Comparison of ENCODE assay signal across 15 cellular contexts in the genomic region with DNA sequence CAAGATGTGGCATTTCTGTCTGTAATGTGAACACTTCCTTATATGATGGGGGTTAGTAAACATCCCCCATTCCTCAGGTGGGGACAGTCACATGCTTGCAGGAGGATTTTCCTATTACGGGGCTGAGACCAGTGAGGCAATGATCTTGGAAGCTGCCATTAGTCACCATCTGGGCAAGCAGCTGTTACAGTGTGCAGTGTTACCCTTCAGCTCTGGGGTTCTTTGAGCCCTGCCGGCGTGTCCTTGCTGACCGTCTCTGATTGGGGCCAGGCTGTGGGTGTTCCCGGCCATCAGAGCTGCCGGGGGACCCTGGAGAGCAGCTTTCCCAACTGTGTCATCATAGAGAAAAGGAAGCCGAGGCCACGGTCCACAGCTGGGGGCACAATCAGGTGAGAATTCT.
DNase-seq lines count a peak whose midpoint lies in the region; ATAC-seq and TF ChIP-seq lines count a peak whose summit lies in the region.
"Had no signal": no experiment of that assay in that cellular context is flagged by ENCODE, and none has a peak within 500 bp of the region (broad histone marks: within the 10 kb centered on the region; RNA-seq: fewer than 3 reads in every experiment).

No MANE protein-coding gene starts in this region.

- H3K9me3 ChIP-seq in fibroblast of lung (ENCODE audit: control insufficient read depth, insufficient read depth, low read depth, low read length) (no peaks in the 10 kb centered on the region), smooth muscle cell (replicated peaks; ENCODE audit: low read depth) (no peaks in the 10 kb centered on the region)

- intact Hi-C loops in posterior vena cava (cut with DNase I) = no loop called here

- WGBS in smooth muscle cell (ENCODE audit: low lambda C conversion rate) = 65% methylated on average over 8 of the region's 8 CpGs

- no peak overlapping the region for H3K4me2 ChIP-seq in fibroblast of lung (ENCODE audit: extremely low read depth, insufficient read depth, low read length)
- H3K4me2 ChIP-seq in smooth muscle cell = no peak overlapping the region

- H3K9ac ChIP-seq in fibroblast of lung (ENCODE audit: insufficient read depth, low read length) = no peak overlapping the region
- no peak overlapping the region for H3K9ac ChIP-seq in smooth muscle cell (ENCODE audit: low read depth)

- H3K36me3 ChIP-seq in fibroblast of lung (ENCODE audit: control insufficient read depth, insufficient read depth, low read length) (no peaks in the 10 kb centered on the region), smooth muscle cell (ENCODE audit: low read depth) (no peaks in the 10 kb centered on the region)

- H4K20me1 ChIP-seq in fibroblast of lung (ENCODE audit: control insufficient read depth, extremely low read depth, insufficient read depth, low read length) = no peaks in the 10 kb centered on the region
- no peaks in the 10 kb centered on the region for H4K20me1 ChIP-seq in smooth muscle cell (ENCODE audit: low read depth)

- DNase-seq in EL (peak; percentile 61), NCI-H82 treated with DMSO at 0.1 percent for 48 hours (lab: John Stamatoyannopoulos, UW; ENCODE audit: unreplicated experiment) (peak; percentile 47), fibroblast of lung (ENCODE audit: low read depth in 2 of 2) (peak; percentile 53 to 76), posterior vena cava (ENCODE audit: low spot score) (peak; percentile 66), smooth muscle cell (lab: John Stamatoyannopoulos, UW; ENCODE audit: unreplicated experiment) (no peak), T-helper 2 cell (no peak)
- no peak for DNase-seq in stimulated activated CD4-positive, alpha-beta T cell treated with anti-CD3 and anti-CD28 coated beads, Interleukin-2, amount 100 ng/mL, for 24 hours
- DNase-seq: dermis blood vessel endothelial cell, DND-41, KG1, NCI-H1417, NCI-H345 had no signal

- no peak overlapping the region for H2AFZ ChIP-seq in fibroblast of lung (ENCODE audit: low read length)
- H2AFZ ChIP-seq in smooth muscle cell (ENCODE audit: low read depth) = no peak overlapping the region

- ATAC-seq in GM19455 (IDR thresholded peaks at IDR 0.05; ENCODE audit: unreplicated experiment) = no peak
- ATAC-seq: SK-N-SH treated with all-trans-retinoic acid at 6 μM for 48 hours had no signal

- no peaks in the 10 kb centered on the region for H3F3A ChIP-seq in smooth muscle cell (ENCODE audit: low read depth)

- no peaks in the 10 kb centered on the region for H3K79me2 ChIP-seq in fibroblast of lung (ENCODE audit: control insufficient read depth, insufficient read depth, low read length)
- H3K79me2 ChIP-seq in smooth muscle cell (ENCODE audit: low read depth) = no peaks in the 10 kb centered on the region

- H3K27me3 ChIP-seq in fibroblast of lung (ENCODE audit: control insufficient read depth, insufficient read depth, low read length) (no peaks in the 10 kb centered on the region), smooth muscle cell (ENCODE audit: low read depth) (no peaks in the 10 kb centered on the region)

- no peak for TF ChIP-seq CTCF in fibroblast of lung (conservative IDR thresholded peaks at IDR 0.05 in 1 of 2, IDR thresholded peaks at IDR 0.05 in 1 of 2; ENCODE audit: low read depth in 1 of 2, low read length in 2 of 2)
- TF ChIP-seq CTCF in smooth muscle cell (IDR thresholded peaks at IDR 0.05; ENCODE audit: borderline replicate concordance, insufficient read depth, poor library complexity, severe bottlenecking) = no peak

- H3K4me1 ChIP-seq in fibroblast of lung (ENCODE audit: control insufficient read depth, extremely low read depth, insufficient read depth, low read length) (no peaks in the 10 kb centered on the region), smooth muscle cell (ENCODE audit: low read depth) (no peaks in the 10 kb centered on the region)

- H3K27ac ChIP-seq in fibroblast of lung (ENCODE audit: insufficient read depth, low read length) = no peak overlapping the region
- no peak overlapping the region for H3K27ac ChIP-seq in smooth muscle cell (ENCODE audit: low read depth)
- H3K27ac ChIP-seq: C4-2B had no signal

- no peak overlapping the region for H3K4me3 ChIP-seq in fibroblast of lung (replicated peaks in 1 of 4; ENCODE audit: control extremely low read depth in 1 of 4, insufficient read depth in 1 of 4, low read depth in 3 of 4, low read length in 4 of 4)
- no peak overlapping the region for H3K4me3 ChIP-seq in smooth muscle cell

Comparison
In these comparisons a context has a peak if more than half of its experiments do, and no peak if none do; other contexts are left out.
1. DNase-seq: peak in EL (single experiment), NCI-H82 treated with DMSO at 0.1 percent for 48 hours (single experiment), fibroblast of lung (2 of 2) and posterior vena cava (single experiment); none in smooth muscle cell (single experiment), stimulated activated CD4-positive, alpha-beta T cell treated with anti-CD3 and anti-CD28 coated beads, Interleukin-2, amount 100 ng/mL, for 24 hours (0 of 2) and T-helper 2 cell (0 of 5).